ENCODE assay signal across 32 cellular contexts in the genomic region with DNA sequence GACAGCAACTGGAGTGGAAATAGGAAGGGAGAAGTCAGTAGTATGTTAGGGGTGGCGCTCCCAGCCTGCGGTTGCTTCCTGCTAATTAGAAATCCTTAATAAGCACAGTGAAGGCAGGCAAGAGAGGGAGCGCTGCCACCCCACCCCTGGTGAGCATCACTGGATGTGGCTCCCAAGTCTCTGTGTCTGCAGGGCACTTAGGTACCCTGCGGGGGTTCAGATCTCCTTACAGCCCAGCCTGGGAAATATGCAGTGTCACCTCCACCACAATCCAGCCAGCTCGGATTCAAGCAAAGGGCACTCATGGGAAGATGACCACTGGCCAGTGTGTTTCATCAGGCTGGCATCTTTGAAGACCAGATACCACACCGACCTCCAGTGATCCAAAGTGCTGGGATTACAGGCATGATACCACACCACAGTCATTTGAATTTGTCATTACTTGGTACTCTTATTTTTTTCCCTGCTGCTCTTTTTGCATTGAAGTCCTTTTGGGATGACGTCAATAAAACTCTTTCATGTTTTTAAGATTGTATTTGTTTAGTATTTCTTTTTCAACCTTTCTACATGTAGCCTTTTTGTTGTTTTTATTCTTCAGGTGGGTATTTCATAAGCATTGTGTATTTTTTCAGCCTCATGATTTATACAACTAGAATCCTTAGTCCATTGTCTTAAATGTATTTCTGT.
"Had no signal": no experiment of that assay in that cellular context is flagged by ENCODE, and none has a peak within 500 bp of the region (broad histone marks: within the 10 kb centered on the region; RNA-seq: fewer than 3 reads in every experiment).

No MANE protein-coding gene starts in this region.

- FAIRE-seq: astrocyte, TTC549 had no signal

- H3K27ac ChIP-seq: body of pancreas, brain microvascular endothelial cell, breast epithelium, WERI-Rb-1 had no signal

- H3K36me3 ChIP-seq: brain microvascular endothelial cell, breast epithelium, WERI-Rb-1 had no signal

- H3K27me3 ChIP-seq: body of pancreas, brain microvascular endothelial cell, breast epithelium had no signal

- H3K9me3 ChIP-seq: body of pancreas had no signal

- H3K4me3 ChIP-seq: body of pancreas, breast epithelium had no signal

- H3K4me1 ChIP-seq: breast epithelium had no signal

- ATAC-seq: activated CD4-positive, alpha-beta T cell treated with anti-CD3 and anti-CD28 coated beads for 36 hours; activated CD4-positive, CD25-positive, alpha-beta regulatory T cell treated with anti-CD3 and anti-CD28 coated beads, Interleukin-2, amount 50 U/mL, for 24 hours; activated CD8-positive, alpha-beta memory T cell treated with anti-CD3 and anti-CD28 coated beads, Interleukin-2, amount 10 ng/mL, durations not matched to agents 7 days and 5 days; activated CD8-positive, alpha-beta T cell treated with anti-CD3 and anti-CD28 coated beads, Interleukin-2, amount 10 ng/mL, durations not matched to agents 7 days and 5 days; activated naive CD8-positive, alpha-beta T cell treated with anti-CD3 and anti-CD28 coated beads, Interleukin-2, amount 50 U/mL, for 24 hours; body of pancreas; WTC11 had no signal

- DNase-seq: activated CD4-positive, alpha-beta memory T cell treated with anti-CD3 and anti-CD28 coated beads, Interleukin-2, amount 10 ng/mL, durations not matched to agents 7 days and 5 days; activated CD4-positive, alpha-beta T cell treated with anti-CD3 and anti-CD28 coated beads for 1 hour; activated CD4-positive, alpha-beta T cell treated with anti-CD3 and anti-CD28 coated beads for 36 hours; activated CD4-positive, alpha-beta T cell treated with anti-CD3 and anti-CD28 coated beads for 48 hours; activated CD4-positive, alpha-beta T cell treated with anti-CD3 and anti-CD28 coated beads, Interleukin-2, amount 10 ng/mL, durations not matched to agents 7 days and 5 days; activated CD4-positive, alpha-beta T cell treated with anti-CD3 and anti-CD28 coated beads, Interleukin-2, amount 50 U/mL, for 48 hours; activated CD4-positive, CD25-positive, alpha-beta regulatory T cell; activated CD8-positive, alpha-beta memory T cell treated with anti-CD3 and anti-CD28 coated beads for 24 hours; activated CD8-positive, alpha-beta memory T cell treated with anti-CD3 and anti-CD28 coated beads, Interleukin-2, amount 10 ng/mL, durations not matched to agents 7 days and 5 days; activated CD8-positive, alpha-beta memory T cell treated with anti-CD3 and anti-CD28 coated beads, Interleukin-2, amount 50 U/mL, for 48 hours; activated CD8-positive, alpha-beta T cell treated with anti-CD3 and anti-CD28 coated beads, Interleukin-2, amount 10 ng/mL, durations not matched to agents 7 days and 5 days; activated effector memory CD4-positive, alpha-beta T cell treated with Interleukin-2 at 50 U/mL for 16 hours; activated gamma-delta T cell; activated naive CD4-positive, alpha-beta T cell treated with anti-CD3 and anti-CD28 coated beads, Interleukin-2, amount 10 ng/mL, durations not matched to agents 7 days and 5 days; activated naive CD4-positive, alpha-beta T cell treated with Interleukin-2 at 50 U/mL for 16 hours; activated naive CD8-positive, alpha-beta T cell treated with anti-CD3 and anti-CD28 coated beads, Interleukin-2, amount 10 ng/mL, durations not matched to agents 7 days and 5 days; activated naive CD8-positive, alpha-beta T cell treated with anti-CD3 and anti-CD28 coated beads, Interleukin-2, amount 50 U/mL, for 24 hours; activated T-cell treated with anti-CD3 and anti-CD28 coated beads, Interleukin-2, amount 50 U/mL, for 24 hours; activated T-cell treated with anti-CD3 and anti-CD28 coated beads, Interleukin-2, amount 50 U/mL, for 48 hours; aorta; body of pancreas; brain microvascular endothelial cell; central memory CD4-positive, alpha-beta T cell; T-helper 1 cell; T-helper 2 cell; T-helper 9 cell; WERI-Rb-1 had no signal
